ENCODE assay signal across 8 cellular contexts in the genomic region with DNA sequence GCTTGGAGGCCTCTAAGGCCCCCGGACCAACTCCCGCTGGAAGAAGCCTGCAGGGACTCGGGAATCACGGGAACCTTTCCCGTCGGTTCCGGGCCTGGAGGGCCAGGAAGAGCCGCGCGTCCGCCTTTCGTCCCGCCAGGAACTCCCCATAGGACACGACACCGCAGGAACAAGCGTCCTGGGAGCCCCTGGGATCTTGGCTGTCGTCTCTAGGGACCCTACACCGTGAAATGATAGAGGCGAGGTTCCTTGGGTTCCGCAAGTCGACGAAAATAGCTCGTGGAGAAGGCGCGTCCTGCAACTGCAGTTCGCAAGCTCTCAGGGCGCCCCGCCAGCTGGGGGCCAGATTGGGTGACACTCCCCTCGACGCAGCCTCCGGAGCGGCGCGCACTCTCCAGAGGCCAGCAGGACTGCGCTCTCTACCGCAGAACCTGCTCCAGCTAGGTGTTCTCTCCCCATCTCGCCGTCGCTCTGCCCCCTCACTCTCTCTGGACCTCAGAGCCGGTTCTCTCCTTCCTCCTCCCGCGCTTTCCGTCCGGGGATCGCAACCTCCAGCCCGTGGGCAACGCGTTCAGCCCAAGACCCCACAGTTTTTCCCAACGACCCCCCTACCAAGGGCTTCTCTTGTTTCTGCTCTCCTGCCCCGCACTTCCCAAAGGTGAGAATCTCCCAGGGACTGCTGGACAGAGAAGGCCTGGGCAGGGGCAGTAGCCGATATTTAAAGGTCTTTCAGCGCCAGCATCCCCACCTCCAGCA. TPM values are rescaled to one million over a fixed set of nuclear protein-coding genes. Genes with fewer than 3 reads are reported as not detected.
A peak's percentile ranks its signal among the peaks of the same experiment; 100 is the strongest.
DNase-seq lines count a peak whose midpoint lies in the region; ATAC-seq lines count a peak whose summit lies in the region.

No MANE protein-coding gene starts in this region.

- H3K27me3 ChIP-seq in CD4-positive, CD25-positive, alpha-beta regulatory T cell (ENCODE audit: control insufficient read depth, insufficient read depth, low read length): peaks cover 5% of the 10 kb centered on the region
- peaks cover 20% of the 10 kb centered on the region for H3K27me3 ChIP-seq in effector memory CD4-positive, alpha-beta T cell (replicated peaks; ENCODE audit: control insufficient read depth, insufficient read depth, low read length, poor library complexity, severe bottlenecking)

- no peak for ATAC-seq in CD4-positive, CD25-positive, alpha-beta regulatory T cell (ENCODE audit: low read depth in 2 of 2)
- peak in 1 of 2 donors; percentile 33 for ATAC-seq in naive thymus-derived CD8-positive, alpha-beta T cell
- ATAC-seq in HG03280 (IDR thresholded peaks at IDR 0.05; ENCODE audit: unreplicated experiment) (no peak), GM18502 (IDR thresholded peaks at IDR 0.05; ENCODE audit: poor library complexity, unreplicated experiment) (no peak)

- H3K36me3 ChIP-seq in CD4-positive, CD25-positive, alpha-beta regulatory T cell (ENCODE audit: control insufficient read depth, insufficient read depth, low read length): no peaks in the 10 kb centered on the region
- H3K36me3 ChIP-seq in effector memory CD4-positive, alpha-beta T cell (ENCODE audit: control insufficient read depth, insufficient read depth, low read length): no peaks in the 10 kb centered on the region

- in situ Hi-C loops in KBM-7 (cut with MboI; ENCODE audit: low pct_unique_long_range_greater_than_20kb, low sequenced_read_pairs): loop anchor here (25.0 kb wide), 1 partner anchor 381 kb away; no protein-coding TSS in a partner anchor

- H3K4me1 Mint-ChIP-seq in CD4-positive, CD25-positive, alpha-beta regulatory T cell: peaks cover 3 to 42% (median 9%) of the 10 kb centered on the region in 4 donors
- H3K4me1 Mint-ChIP-seq in naive thymus-derived CD8-positive, alpha-beta T cell: peaks cover 12 to 36% (median 34%) of the 10 kb centered on the region in 4 donors

- H3K4me1 ChIP-seq in CD4-positive, CD25-positive, alpha-beta regulatory T cell (ENCODE audit: control insufficient read depth, insufficient read depth, low read length, poor library complexity, severe bottlenecking): peaks cover 34% of the 10 kb centered on the region
- H3K4me1 ChIP-seq in effector memory CD4-positive, alpha-beta T cell (ENCODE audit: control insufficient read depth, insufficient read depth, low read length, poor library complexity, severe bottlenecking): peaks cover 19% of the 10 kb centered on the region

- POLR2A ChIA-PET in naive thymus-derived CD8-positive, alpha-beta T cell (lab: Charles Lee): no interaction called here

- no peak overlapping the region for H3K27ac Mint-ChIP-seq in CD4-positive, CD25-positive, alpha-beta regulatory T cell
- peak overlapping the region in 1 of 10 donors; percentile 14 for H3K27ac Mint-ChIP-seq in naive thymus-derived CD8-positive, alpha-beta T cell

- peak in 1 of 3 donors; percentile 10 for DNase-seq in CD4-positive, CD25-positive, alpha-beta regulatory T cell
- DNase-seq in KBM-7: peak; percentile 41
- no peak for DNase-seq in effector memory CD4-positive, alpha-beta T cell
- DNase-seq in naive thymus-derived CD8-positive, alpha-beta T cell: peak in 1 of 10 donors; percentile 59
- DNase-seq in NCI-H2196 treated with DMSO at 0.1 percent for 48 hours (lab: John Stamatoyannopoulos, UW; ENCODE audit: unreplicated experiment): no peak
- DNase-seq in COR-L47 (lab: John Stamatoyannopoulos, UW): no peak

- peaks cover 58% of the 10 kb centered on the region for H3K27me3 Mint-ChIP-seq in CD4-positive, CD25-positive, alpha-beta regulatory T cell
- H3K27me3 Mint-ChIP-seq in naive thymus-derived CD8-positive, alpha-beta T cell: peaks cover 20 to 74% (median 49%) of the 10 kb centered on the region in 5 donors

- peak overlapping the region; percentile 26 for H3K4me3 ChIP-seq in CD4-positive, CD25-positive, alpha-beta regulatory T cell (ENCODE audit: low read depth, low read length)
- peak overlapping the region; percentile 54 for H3K4me3 ChIP-seq in effector memory CD4-positive, alpha-beta T cell (ENCODE audit: insufficient read depth, low read depth, low read length, poor library complexity, severe bottlenecking)

- no peaks in the 10 kb centered on the region for H3K36me3 Mint-ChIP-seq in CD4-positive, CD25-positive, alpha-beta regulatory T cell
- H3K36me3 Mint-ChIP-seq in naive thymus-derived CD8-positive, alpha-beta T cell: no peaks in the 10 kb centered on the region

- peaks cover 0 to 3% (median 0%) of the 10 kb centered on the region in 7 donors for H3K9me3 Mint-ChIP-seq in CD4-positive, CD25-positive, alpha-beta regulatory T cell
- peaks cover 0 to 6% (median 0%) of the 10 kb centered on the region in 9 donors for H3K9me3 Mint-ChIP-seq in naive thymus-derived CD8-positive, alpha-beta T cell

- H3K27ac ChIP-seq in CD4-positive, CD25-positive, alpha-beta regulatory T cell (ENCODE audit: insufficient read depth, low read length, poor library complexity, severe bottlenecking): no peak overlapping the region
- H3K27ac ChIP-seq in effector memory CD4-positive, alpha-beta T cell (ENCODE audit: insufficient read depth, low read length, poor library complexity, severe bottlenecking): no peak overlapping the region

- H3K9me3 ChIP-seq in CD4-positive, CD25-positive, alpha-beta regulatory T cell (ENCODE audit: control insufficient read depth in 2 of 2, low read length in 2 of 2): no peaks in the 10 kb centered on the region
- H3K9me3 ChIP-seq in effector memory CD4-positive, alpha-beta T cell (ENCODE audit: control insufficient read depth, low read length): no peaks in the 10 kb centered on the region

- peak overlapping the region in 3 of 4 donors; percentile 52 to 71 (median 59) for H3K4me3 Mint-ChIP-seq in CD4-positive, CD25-positive, alpha-beta regulatory T cell
- peak overlapping the region; percentile 49 to 87 (median 80) for H3K4me3 Mint-ChIP-seq in naive thymus-derived CD8-positive, alpha-beta T cell

RNA-seq across cellular contexts. Expression of gene BMP4, which starts 0.8 kb away (rescaled TPM):
- not detected for total RNA-seq in CD4-positive, CD25-positive, alpha-beta regulatory T cell
- under 1 TPM in 1 of 4 donors, not detected in 3; 0.29 TPM for polyA plus RNA-seq in CD4-positive, CD25-positive, alpha-beta regulatory T cell
- total RNA-seq in naive thymus-derived CD8-positive, alpha-beta T cell: under 1 TPM; 0.44 to 0.62 TPM
- polyA plus RNA-seq in naive thymus-derived CD8-positive, alpha-beta T cell: not detected
